In the genomic region with DNA sequence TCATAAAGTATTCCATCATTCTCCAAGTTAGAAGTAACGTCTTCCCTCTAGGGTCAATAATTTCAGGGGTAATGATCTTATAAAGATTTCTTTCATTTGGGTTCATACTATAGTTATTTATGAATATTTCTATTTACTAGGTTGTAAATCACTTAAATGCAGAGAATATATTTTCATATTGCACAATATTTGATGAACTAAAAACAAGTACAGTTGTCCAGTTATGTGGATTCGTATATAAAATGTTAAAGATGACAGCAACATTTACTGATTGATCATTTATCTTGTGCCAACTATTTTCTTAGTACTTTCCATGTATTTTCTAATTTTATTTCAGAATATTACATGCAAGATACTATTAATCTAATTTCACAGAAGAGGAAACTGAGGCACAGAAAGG, we compare ENCODE assay signal across 32 cellular contexts.
"Had no signal": no experiment of that assay in that cellular context is flagged by ENCODE, and none has a peak within 500 bp of the region (broad histone marks: within the 10 kb centered on the region; RNA-seq: fewer than 3 reads in every experiment).

No MANE protein-coding gene starts in this region.

- FAIRE-seq: colon had no signal

- H3K27ac Mint-ChIP-seq: activated CD8-positive, alpha-beta T cell treated with anti-CD3 and anti-CD28 coated beads for 36 hours; activated naive CD4-positive, alpha-beta T cell treated with anti-CD3 and anti-CD28 coated beads for 36 hours; activated naive CD4-positive, alpha-beta T cell treated with anti-CD3 and anti-CD28 coated beads, Interleukin-2, amount 50 U/mL, for 24 hours; activated naive CD8-positive, alpha-beta T cell treated with anti-CD3 and anti-CD28 coated beads for 36 hours; activated naive CD8-positive, alpha-beta T cell treated with anti-CD3 and anti-CD28 coated beads, Interleukin-2, amount 50 U/mL, for 24 hours; activated T-helper 1 cell treated with anti-CD3 and anti-CD28 coated beads, Interleukin-12 subunit alpha, Interleukin-12 subunit beta, Interleukin-2, Interleukin-4 antibody, amounts not matched to agents 30 ng/mL and 10 ng/mL and 1 ng/mL, durations not matched to agents 14 hours and 24 hours and 36 hours; activated T-helper 2 cell treated with anti-CD3 and anti-CD28 coated beads, Interferon-gamma antibody, Interleukin-2, Interleukin-4, amounts not matched to agents 10 μg/mL and 5 μg/mL and 100 μg/mL, durations not matched to agents 14 hours and 24 hours and 36 hours; effector memory CD8-positive, alpha-beta T cell; WTC11 had no signal

- H3K4me3 ChIP-seq: adrenal gland, body of pancreas, esophagus muscularis mucosa, gastrocnemius medialis, heart left ventricle had no signal

- H3K4me1 ChIP-seq: adrenal gland, body of pancreas, foreskin keratinocyte, gastrocnemius medialis, heart left ventricle had no signal

- H3K36me3 ChIP-seq: adrenal gland, gastrocnemius medialis had no signal

- H3K27me3 Mint-ChIP-seq: activated CD8-positive, alpha-beta T cell treated with anti-CD3 and anti-CD28 coated beads for 36 hours; activated naive CD4-positive, alpha-beta T cell treated with anti-CD3 and anti-CD28 coated beads, Interleukin-2, amount 50 U/mL, for 24 hours; activated naive CD8-positive, alpha-beta T cell treated with anti-CD3 and anti-CD28 coated beads for 36 hours; activated naive CD8-positive, alpha-beta T cell treated with anti-CD3 and anti-CD28 coated beads, Interleukin-2, amount 50 U/mL, for 24 hours; effector memory CD8-positive, alpha-beta T cell had no signal

- H3K9me3 Mint-ChIP-seq: activated CD8-positive, alpha-beta T cell treated with anti-CD3 and anti-CD28 coated beads for 36 hours; activated naive CD4-positive, alpha-beta T cell treated with anti-CD3 and anti-CD28 coated beads for 36 hours; activated naive CD4-positive, alpha-beta T cell treated with anti-CD3 and anti-CD28 coated beads, Interleukin-2, amount 50 U/mL, for 24 hours; activated naive CD8-positive, alpha-beta T cell treated with anti-CD3 and anti-CD28 coated beads for 36 hours; activated naive CD8-positive, alpha-beta T cell treated with anti-CD3 and anti-CD28 coated beads, Interleukin-2, amount 50 U/mL, for 24 hours; activated T-cell treated with anti-CD3 and anti-CD28 coated beads, Interleukin-2, amount 50 U/mL, for 4 hours; activated T-helper 1 cell treated with anti-CD3 and anti-CD28 coated beads, Interleukin-12 subunit alpha, Interleukin-12 subunit beta, Interleukin-2, Interleukin-4 antibody, amounts not matched to agents 30 ng/mL and 10 ng/mL and 1 ng/mL, durations not matched to agents 14 hours and 24 hours and 36 hours; activated T-helper 2 cell treated with anti-CD3 and anti-CD28 coated beads, Interferon-gamma antibody, Interleukin-2, Interleukin-4, amounts not matched to agents 10 μg/mL and 5 μg/mL and 100 μg/mL, durations not matched to agents 14 hours and 24 hours and 36 hours; effector memory CD8-positive, alpha-beta T cell; WTC11 had no signal

- H3K27me3 ChIP-seq: adrenal gland, body of pancreas, esophagus muscularis mucosa, foreskin keratinocyte, gastrocnemius medialis, heart left ventricle had no signal

- DNase-seq: activated CD4-positive, alpha-beta T cell treated with anti-CD3 and anti-CD28 coated beads for 48 hours; activated CD4-positive, alpha-beta T cell treated with anti-CD3 and anti-CD28 coated beads, Interleukin-2, amount 50 U/mL, for 1 hour; activated CD4-positive, alpha-beta T cell treated with anti-CD3 and anti-CD28 coated beads, Interleukin-2, amount 50 U/mL, for 48 hours; activated CD8-positive, alpha-beta memory T cell treated with anti-CD3 and anti-CD28 coated beads for 24 hours; activated CD8-positive, alpha-beta T cell treated with anti-CD3 and anti-CD28 coated beads for 36 hours; activated effector memory CD4-positive, alpha-beta T cell treated with anti-CD3 and anti-CD28 coated beads, Interleukin-2, amount 50 U/mL, for 16 hours; activated naive CD4-positive, alpha-beta T cell treated with anti-CD3 and anti-CD28 coated beads for 36 hours; activated naive CD8-positive, alpha-beta T cell treated with anti-CD3 and anti-CD28 coated beads for 36 hours; activated naive CD8-positive, alpha-beta T cell treated with anti-CD3 and anti-CD28 coated beads, Interleukin-2, amount 50 U/mL, for 24 hours; activated T-cell treated with anti-CD3 and anti-CD28 coated beads, Interleukin-2, amount 50 U/mL, for 4 hours; adrenal gland; amygdala; aorta; body of pancreas; caudate nucleus; cortex of kidney; dermis blood vessel endothelial cell; effector CD4-positive, alpha-beta T cell; effector memory CD8-positive, alpha-beta T cell; erythroblast; foreskin keratinocyte; gastrocnemius medialis; glutamatergic neuron; heart left ventricle; T-helper 2 cell had no signal

- ATAC-seq: activated CD8-positive, alpha-beta T cell treated with anti-CD3 and anti-CD28 coated beads for 36 hours; activated naive CD8-positive, alpha-beta T cell treated with anti-CD3 and anti-CD28 coated beads, Interleukin-2, amount 50 U/mL, for 24 hours; activated T-cell treated with anti-CD3 and anti-CD28 coated beads, Interleukin-2, amount 50 U/mL, for 4 hours; body of pancreas; effector memory CD8-positive, alpha-beta T cell; foreskin keratinocyte; gastrocnemius medialis; heart left ventricle; WTC11 had no signal

- H3K4me1 Mint-ChIP-seq: activated naive CD8-positive, alpha-beta T cell treated with anti-CD3 and anti-CD28 coated beads for 36 hours; activated naive CD8-positive, alpha-beta T cell treated with anti-CD3 and anti-CD28 coated beads, Interleukin-2, amount 50 U/mL, for 24 hours had no signal

- H3K27ac ChIP-seq: adrenal gland, body of pancreas, esophagus muscularis mucosa, foreskin keratinocyte, gastrocnemius medialis, heart left ventricle, VCaP had no signal

- H3K4me3 Mint-ChIP-seq: activated CD8-positive, alpha-beta T cell treated with anti-CD3 and anti-CD28 coated beads for 36 hours; activated naive CD4-positive, alpha-beta T cell treated with anti-CD3 and anti-CD28 coated beads for 36 hours; activated naive CD4-positive, alpha-beta T cell treated with anti-CD3 and anti-CD28 coated beads, Interleukin-2, amount 50 U/mL, for 24 hours; activated naive CD8-positive, alpha-beta T cell treated with anti-CD3 and anti-CD28 coated beads for 36 hours; activated naive CD8-positive, alpha-beta T cell treated with anti-CD3 and anti-CD28 coated beads, Interleukin-2, amount 50 U/mL, for 24 hours; activated T-cell treated with anti-CD3 and anti-CD28 coated beads, Interleukin-2, amount 50 U/mL, for 4 hours; activated T-helper 1 cell treated with anti-CD3 and anti-CD28 coated beads, Interleukin-12 subunit alpha, Interleukin-12 subunit beta, Interleukin-2, Interleukin-4 antibody, amounts not matched to agents 30 ng/mL and 10 ng/mL and 1 ng/mL, durations not matched to agents 14 hours and 24 hours and 36 hours; effector memory CD8-positive, alpha-beta T cell; WTC11 had no signal

- H3K9me3 ChIP-seq: adrenal gland, body of pancreas, esophagus muscularis mucosa, gastrocnemius medialis, heart left ventricle had no signal
